In the genomic region with DNA sequence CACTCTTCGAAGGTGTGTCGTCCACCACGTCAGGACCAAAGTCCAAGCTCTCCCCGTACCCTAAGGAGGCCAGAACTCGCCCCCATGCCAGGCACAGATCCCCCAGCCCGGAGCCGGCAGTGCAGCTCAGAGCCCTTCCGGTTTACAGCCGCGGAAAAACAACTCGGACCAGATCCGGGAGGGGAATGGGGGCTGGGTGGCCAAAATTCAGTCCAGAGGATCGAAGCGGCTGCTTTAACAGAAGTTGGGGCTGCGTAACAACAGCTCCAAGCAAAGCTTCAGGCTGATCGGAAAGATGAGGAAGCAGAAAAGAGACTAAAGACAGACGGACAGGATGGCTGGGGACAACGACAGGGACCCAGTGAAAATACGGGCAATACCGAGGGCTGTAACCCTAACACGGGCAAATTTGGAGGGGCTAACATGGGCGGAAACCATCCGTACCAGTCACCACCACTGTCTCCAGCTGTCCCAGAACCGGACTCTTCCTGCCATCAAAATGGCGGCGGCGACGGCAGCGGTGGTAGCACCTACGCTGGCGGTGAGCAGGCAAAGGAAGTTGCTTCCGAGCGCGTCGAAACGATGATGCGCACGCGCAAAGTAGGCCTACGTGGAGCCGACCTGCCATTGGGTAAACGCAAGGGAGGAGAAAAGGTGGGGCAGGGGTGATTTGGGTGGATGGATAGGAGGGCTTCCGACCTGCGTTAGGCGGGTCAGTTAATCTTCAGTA, we compare ENCODE assay signal across 8 cellular contexts. TPM values are rescaled to one million over a fixed set of nuclear protein-coding genes. Genes with fewer than 3 reads are reported as not detected.
DNase-seq lines count a peak whose midpoint lies in the region; ATAC-seq and TF ChIP-seq lines count a peak whose summit lies in the region.

MMADHC (minus strand) TSS at position 556 of the 730 bp plus-strand sequence. CDS start 678 bp downstream, outside the sequence.

- no TSS peak for BruUV-seq in PC-9 (replicated peaks; lab: Mats Ljungman, UMichigan)

- TF ChIP-seq POLR2A in erythroblast (IDR thresholded peaks at IDR 0.05; ENCODE audit: low read length), result peak; percentile 98

- no peaks in the 10 kb centered on the region for H4K20me1 ChIP-seq in PC-9 (ENCODE audit: insufficient read depth)

- DNase-seq in DMS153 (lab: John Stamatoyannopoulos, UW) (peak; percentile 96), PC-9 (peak; percentile 87 to 89), erythroblast (lab: John Stamatoyannopoulos, UW) (peak; percentile 96)
- DNase-seq in Jurkat, Clone E6-1 (ENCODE audit: low read depth, low spot score), result peak; percentile 94
- DNase-seq in activated T-cell treated with anti-CD3 and anti-CD28 coated beads, Interleukin-2, amount 50 U/mL, for 1 hour, result peak; percentile 89
- DNase-seq in stimulated activated CD8-positive, alpha-beta memory T cell treated with anti-CD3 and anti-CD28 coated beads, Interleukin-7, amount 100 ng/mL, for 1 hour (ENCODE audit: low read depth in 2 of 2), result peak; percentile 80 to 85

- TF ChIP-seq CTCF in PC-9 (conservative IDR thresholded peaks at IDR 0.05), result no peak

- H3K27ac ChIP-seq in PC-9, result peak within 1 kb of the TSS; percentile 90

- intact Hi-C loops in PC-9 (cut with micrococcal nuclease; ENCODE audit: unreplicated experiment), result no loop called here

- H3K9me3 ChIP-seq in PC-9 (ENCODE audit: insufficient read depth, low read depth), result no peaks in the 10 kb centered on the region
- no peaks in the 10 kb centered on the region for H3K9me3 ChIP-seq in mucosa of stomach (ENCODE audit: control insufficient read depth, low read length)

- no peaks in the 10 kb centered on the region for H3K9me2 ChIP-seq in PC-9 (ENCODE audit: insufficient read depth)

- H2AFZ ChIP-seq in PC-9, result peak within 1 kb of the TSS; percentile 99

- peak; percentile 99 for ATAC-seq in GM21619 (IDR thresholded peaks at IDR 0.05; ENCODE audit: unreplicated experiment)

- peak within 1 kb of the TSS; percentile 89 for H3K4me2 ChIP-seq in PC-9

- CTCF ChIA-PET in PC-9 (lab: Charles Lee), result interaction anchor here (0.9 kb wide), 2 partner anchors 14 to 1651 kb away, joined by 3 to 4 read pairs; no protein-coding TSS in a partner anchor

- H3K27me3 ChIP-seq in PC-9 (ENCODE audit: insufficient read depth, low read depth) (no peaks in the 10 kb centered on the region), mucosa of stomach (ENCODE audit: control insufficient read depth, insufficient read depth, low read length) (no peaks in the 10 kb centered on the region)

- POLR2A ChIA-PET in PC-9 (lab: Charles Lee; ENCODE audit: unreplicated experiment), result interaction anchor here (0.6 to 0.7 kb wide), 5 partner anchors 15 to 1611 kb away, joined by 3 to 9 read pairs (median 3); no protein-coding TSS in a partner anchor

- H3F3A ChIP-seq in PC-9 (ENCODE audit: insufficient read depth, low read depth), result no peaks in the 10 kb centered on the region

- H3K4me1 ChIP-seq in PC-9 (replicated peaks; ENCODE audit: insufficient read depth) (peaks cover 16% of the 10 kb centered on the region), mucosa of stomach (ENCODE audit: control insufficient read depth, insufficient read depth, low read length) (peaks cover 17% of the 10 kb centered on the region)

- peaks cover 47% of the 10 kb centered on the region for H3K79me2 ChIP-seq in PC-9 (ENCODE audit: low read depth)

- peak within 1 kb of the TSS; percentile 80 for H3K4me3 ChIP-seq in Jurkat, Clone E6-1 (ENCODE audit: low read length)
- peak within 1 kb of the TSS; percentile 99 for H3K4me3 ChIP-seq in PC-9
- peak within 1 kb of the TSS; percentile 92 for H3K4me3 ChIP-seq in mucosa of stomach (ENCODE audit: low read length)

- H3K9ac ChIP-seq in mucosa of stomach (ENCODE audit: low read length), result peak within 1 kb of the TSS; percentile 97

- H3K36me3 ChIP-seq in PC-9 (ENCODE audit: low read depth) (peaks cover 15% of the 10 kb centered on the region), mucosa of stomach (ENCODE audit: control insufficient read depth, insufficient read depth, low read length) (no peaks in the 10 kb centered on the region)

RNA-seq across cellular contexts. Expression of gene MMADHC, which starts in this region (rescaled TPM):
- 154 TPM for polyA plus RNA-seq in Jurkat, Clone E6-1 (2012; ENCODE audit: insufficient read depth, insufficient read length)
- total RNA-seq in PC-9 (2021), result 112 and 135 TPM in 2 replicates

Comparison
In these comparisons a context has a peak if more than half of its experiments do, and no peak if none do; other contexts are left out.
1. Peak in every context shown above with its lines: DNase-seq, ATAC-seq, H3K4me3 ChIP-seq and H3K27ac ChIP-seq.